In the genomic region with DNA sequence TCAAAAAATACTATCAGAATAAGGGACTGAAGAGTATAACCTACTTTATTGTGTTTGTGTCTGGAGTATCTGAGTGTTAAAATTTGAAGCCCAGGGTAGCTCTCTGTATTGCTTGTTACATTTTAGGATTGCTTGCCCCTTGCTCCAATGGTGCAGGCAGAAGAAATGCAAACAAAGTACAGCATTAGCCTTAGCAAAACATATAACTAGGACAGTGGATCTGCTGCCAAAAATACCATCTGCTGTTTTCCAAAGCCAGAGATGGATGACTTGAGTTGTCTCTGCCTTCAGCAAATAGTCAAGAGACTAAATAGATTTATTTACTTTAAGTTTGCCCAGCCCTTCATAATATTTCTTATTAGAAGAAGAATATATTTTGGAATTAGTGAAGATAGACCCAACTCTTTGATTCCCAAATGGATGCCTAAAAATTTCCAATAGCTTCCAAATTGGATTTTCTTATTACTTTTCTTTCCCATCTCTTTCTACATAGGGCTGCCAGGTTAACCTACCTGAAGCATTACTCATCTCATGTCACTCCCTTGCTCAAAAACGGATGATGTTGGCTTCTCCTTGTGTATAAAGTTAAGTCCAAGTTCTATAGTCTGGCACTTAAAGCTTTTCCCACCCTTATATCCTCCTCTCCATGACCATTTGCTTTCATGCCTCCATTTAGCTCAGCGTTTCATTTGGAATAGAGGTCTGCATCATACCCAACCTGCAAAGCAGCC, we compare ENCODE assay signal across 13 cellular contexts.
A peak's percentile ranks its signal among the peaks of the same experiment; 100 is the strongest.
DNase-seq lines count a peak whose midpoint lies in the region; ATAC-seq and TF ChIP-seq lines count a peak whose summit lies in the region.
"Had no signal": no experiment of that assay in that cellular context is flagged by ENCODE, and none has a peak within 500 bp of the region (broad histone marks: within the 10 kb centered on the region; RNA-seq: fewer than 3 reads in every experiment).

No MANE protein-coding gene starts in this region.

- H3K9me3 ChIP-seq in T-helper 17 cell (ENCODE audit: control insufficient read depth, low read length, poor library complexity, severe bottlenecking) (no peaks in the 10 kb centered on the region), vagina (no peaks in the 10 kb centered on the region)
- H3K9me3 ChIP-seq: esophagus muscularis mucosa had no signal

- H3K4me3 Mint-ChIP-seq in T-helper 17 cell: no peak overlapping the region
- H3K4me3 Mint-ChIP-seq: activated CD4-positive, alpha-beta memory T cell treated with anti-CD3 and anti-CD28 coated beads for 36 hours; activated naive CD4-positive, alpha-beta T cell treated with anti-CD3 and anti-CD28 coated beads, Interleukin-2, amount 50 U/mL, for 24 hours had no signal

- no peaks in the 10 kb centered on the region for H3K36me3 ChIP-seq in ACC112 (ENCODE audit: insufficient read depth, low read length)
- H3K36me3 ChIP-seq in vagina: no peaks in the 10 kb centered on the region
- H3K36me3 ChIP-seq: esophagus muscularis mucosa had no signal

- in situ Hi-C loops in astrocyte of the spinal cord (cut with HindIII; ENCODE audit: low sequenced_read_pairs): no loop called here

- DNase-seq in NCI-H1694 (lab: John Stamatoyannopoulos, UW) (peak; percentile 86), astrocyte of the spinal cord (ENCODE audit: low read depth, low spot score) (peak; percentile 53), fibroblast of the conjunctiva (ENCODE audit: low read depth) (peak; percentile 76), HT-29 (ENCODE audit: low spot score) (no peak), T-helper 17 cell (no peak), vagina (ENCODE audit: extremely low spot score in 2 of 2) (no peak)
- no peak for DNase-seq in stimulated activated CD4-positive, alpha-beta T cell treated with anti-CD3 and anti-CD28 coated beads, Interleukin-4, amount 100 ng/mL, for 24 hours
- DNase-seq: activated CD4-positive, alpha-beta memory T cell treated with anti-CD3 and anti-CD28 coated beads for 36 hours; left cardiac atrium; stimulated activated CD4-positive, alpha-beta T cell treated with anti-CD3 and anti-CD28 coated beads, Interleukin-2, amount 100 ng/mL, for 24 hours had no signal

- intact Hi-C loops in vagina (cut with DNase I): no loop called here

- H3K79me2 ChIP-seq in ACC112 (ENCODE audit: control insufficient read depth, insufficient read depth, low read length, unreplicated experiment): peaks cover 55% of the 10 kb centered on the region

- H3K27ac ChIP-seq in ACC112 (ENCODE audit: low read depth, low read length) (peak overlapping the region; percentile 86), vagina (no peak overlapping the region)
- H3K27ac ChIP-seq: esophagus muscularis mucosa had no signal

- no peak for TF ChIP-seq POLR2A in vagina (IDR thresholded peaks at IDR 0.05)

- no peaks in the 10 kb centered on the region for H3K27me3 ChIP-seq in ACC112 (ENCODE audit: insufficient read depth, low read length)
- H3K27me3 ChIP-seq in vagina: no peaks in the 10 kb centered on the region
- H3K27me3 ChIP-seq: esophagus muscularis mucosa had no signal

- H2AFZ ChIP-seq in ACC112 (ENCODE audit: low read length, unreplicated experiment): no peak overlapping the region

- H3K4me1 Mint-ChIP-seq in T-helper 17 cell: no peaks in the 10 kb centered on the region
- H3K4me1 Mint-ChIP-seq: activated naive CD4-positive, alpha-beta T cell treated with anti-CD3 and anti-CD28 coated beads, Interleukin-2, amount 50 U/mL, for 24 hours had no signal

- H3K4me1 ChIP-seq in ACC112 (ENCODE audit: control insufficient read depth, insufficient read depth, low read length, unreplicated experiment) (peaks cover 66% of the 10 kb centered on the region), vagina (peaks cover 56% of the 10 kb centered on the region)

- H3K27me3 Mint-ChIP-seq in T-helper 17 cell: peaks cover 42% of the 10 kb centered on the region

- TF ChIP-seq CTCF in astrocyte of the spinal cord (IDR thresholded peaks at IDR 0.05; ENCODE audit: low read depth, low read length): no peak
- no peak for TF ChIP-seq CTCF in vagina (IDR thresholded peaks at IDR 0.05)

- H3K36me3 Mint-ChIP-seq in T-helper 17 cell (ENCODE audit: low read depth): no peaks in the 10 kb centered on the region
- H3K36me3 Mint-ChIP-seq: activated CD4-positive, alpha-beta memory T cell treated with anti-CD3 and anti-CD28 coated beads for 36 hours; activated naive CD4-positive, alpha-beta T cell treated with anti-CD3 and anti-CD28 coated beads, Interleukin-2, amount 50 U/mL, for 24 hours had no signal

- no peak for ATAC-seq in T-helper 17 cell
- ATAC-seq: left cardiac atrium had no signal

- H3K4me3 ChIP-seq in ACC112 (ENCODE audit: low read depth, low read length) (peak overlapping the region; percentile 67), astrocyte of the spinal cord (ENCODE audit: low read depth, low read length) (no peak overlapping the region), vagina (no peak overlapping the region)
- H3K4me3 ChIP-seq: esophagus muscularis mucosa had no signal

- no peak overlapping the region for H3K27ac Mint-ChIP-seq in T-helper 17 cell
- H3K27ac Mint-ChIP-seq: activated CD4-positive, alpha-beta memory T cell treated with anti-CD3 and anti-CD28 coated beads for 36 hours; activated naive CD4-positive, alpha-beta T cell treated with anti-CD3 and anti-CD28 coated beads, Interleukin-2, amount 50 U/mL, for 24 hours had no signal

Comparison
In these comparisons a context has a peak if more than half of its experiments do, and no peak if none do; other contexts are left out.
1. DNase-seq: peak in NCI-H1694 (single experiment), astrocyte of the spinal cord (single experiment) and fibroblast of the conjunctiva (single experiment); none in stimulated activated CD4-positive, alpha-beta T cell treated with anti-CD3 and anti-CD28 coated beads, Interleukin-4, amount 100 ng/mL, for 24 hours (single experiment), HT-29 (single experiment), T-helper 17 cell (0 of 3) and vagina (0 of 2).